ENCODE assay signal across 33 cellular contexts in the genomic region with DNA sequence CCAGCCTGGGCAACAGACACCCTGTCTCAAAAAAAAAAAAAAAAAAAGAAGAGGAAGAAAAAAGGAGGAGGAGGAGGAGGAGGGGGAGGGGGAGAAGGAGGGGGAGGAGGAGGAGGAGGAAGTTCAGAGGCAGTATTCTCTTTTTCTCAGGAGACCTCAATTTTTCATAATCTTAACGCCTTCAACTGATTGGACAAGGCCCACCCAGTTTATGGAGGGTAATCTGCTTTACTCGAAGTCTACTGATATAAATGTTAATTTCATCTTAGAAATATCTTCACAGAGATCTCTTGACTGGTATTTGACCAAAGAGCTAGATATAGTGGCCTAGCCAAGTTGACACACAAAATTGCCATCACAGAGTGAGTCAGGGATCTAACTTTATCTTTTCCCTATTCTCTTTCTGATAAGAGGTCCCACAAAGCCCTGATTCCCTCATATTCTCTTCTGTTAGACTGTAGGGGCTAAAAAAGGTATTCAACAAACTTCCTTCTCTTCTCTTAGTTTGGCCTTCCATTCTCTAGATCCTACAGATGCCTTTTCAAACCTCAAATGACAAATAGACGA.
"Had no signal": no experiment of that assay in that cellular context is flagged by ENCODE, and none has a peak within 500 bp of the region (broad histone marks: within the 10 kb centered on the region; RNA-seq: fewer than 3 reads in every experiment).

No MANE protein-coding gene starts in this region.

- H3K27me3 ChIP-seq: brain microvascular endothelial cell had no signal

- DNase-seq: activated CD4-positive, alpha-beta T cell treated with anti-CD3 and anti-CD28 coated beads, Interleukin-2, amount 10 ng/mL, durations not matched to agents 24 days and 14 days; activated CD4-positive, alpha-beta T cell treated with anti-CD3 and anti-CD28 coated beads, Interleukin-2, amount 50 U/mL, for 4 hours; activated CD8-positive, alpha-beta T cell treated with anti-CD3 and anti-CD28 coated beads for 36 hours; activated effector memory CD4-positive, alpha-beta T cell treated with anti-CD3 and anti-CD28 coated beads, Interleukin-2, amount 50 U/mL, for 16 hours; activated naive CD4-positive, alpha-beta T cell; activated naive CD4-positive, alpha-beta T cell treated with anti-CD3 and anti-CD28 coated beads, Interleukin-2, amount 50 U/mL, for 16 hours; activated naive CD8-positive, alpha-beta T cell treated with anti-CD3 and anti-CD28 coated beads for 36 hours; activated T-cell treated with anti-CD3 and anti-CD28 coated beads, Interleukin-2, amount 50 U/mL, for 1 hour; activated T-cell treated with anti-CD3 and anti-CD28 coated beads, Interleukin-2, amount 50 U/mL, for 72 hours; amniotic stem cell; aorta; brain microvascular endothelial cell; central memory CD4-positive, alpha-beta T cell; MM.1S; NCI-H1048; NCI-H1105 treated with DMSO at 0.1 percent for 48 hours; NCI-H1436; NCI-H1694; NCI-H1930; NCI-H2081 treated with DMSO at 0.1 percent for 48 hours; NCI-H226; NCI-H446 treated with DMSO at 0.1 percent for 48 hours; NCI-H524; NCI-H69; NCI-H82; PC-9; SW 1271; T-helper 1 cell; T-helper 2 cell; T-helper 9 cell had no signal

- ATAC-seq: activated CD8-positive, alpha-beta T cell treated with anti-CD3 and anti-CD28 coated beads for 36 hours; activated T-cell treated with anti-CD3 and anti-CD28 coated beads, Interleukin-2, amount 50 U/mL, for 72 hours; activated T-helper 17 cell treated with anti-CD3 and anti-CD28 coated beads, Interleukin-2, amount 50 U/mL, for 72 hours had no signal

- H3K4me3 ChIP-seq: PC-9 had no signal

- H3K27ac ChIP-seq: brain microvascular endothelial cell, PC-9, RWPE1 had no signal

- H3K36me3 ChIP-seq: brain microvascular endothelial cell had no signal

- FAIRE-seq: colon had no signal

- H3K4me2 ChIP-seq: PC-9 had no signal

- H2AFZ ChIP-seq: PC-9 had no signal
